Comparison of ENCODE assay signal across 1 cellular context in the genomic region with DNA sequence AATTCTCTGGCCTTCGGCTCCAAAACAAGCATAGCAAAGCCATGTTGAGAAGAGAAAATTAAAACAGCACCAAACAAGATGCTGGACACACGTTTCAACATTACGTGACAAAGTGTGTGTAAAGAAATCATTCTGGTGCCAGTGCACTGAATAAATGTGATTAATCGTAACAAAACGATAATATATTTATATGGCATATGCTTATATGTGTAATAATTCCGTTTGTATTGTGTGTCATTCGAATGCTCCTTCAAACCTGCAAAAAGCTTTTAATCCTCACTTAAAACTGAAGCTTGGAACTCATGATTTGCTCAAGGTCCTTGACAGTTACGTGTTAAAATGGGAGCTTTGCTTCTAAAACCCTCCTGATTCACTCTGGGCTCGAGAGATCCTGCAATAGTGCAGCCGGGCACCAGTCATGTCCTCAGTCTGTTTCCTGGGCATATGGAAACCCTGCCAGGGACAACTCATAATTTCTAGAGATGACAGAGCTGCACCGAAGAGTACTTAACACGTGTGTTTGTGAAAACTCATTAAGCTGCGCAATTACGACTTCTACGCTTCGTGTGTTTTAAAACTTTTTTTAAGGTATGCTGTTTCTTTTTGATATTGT.
TF ChIP-seq lines count a peak whose summit lies in the region.

No MANE protein-coding gene starts in this region.

TF ChIP-seq in IMR-90, 13 proteins besides CTCF, POLR2A, EP300 and RAD21:
- no peak for TF ChIP-seq BHLHE40 (IDR thresholded peaks at IDR 0.05; ENCODE audit: low read depth, low read length)
- no peak for TF ChIP-seq RFX5 (IDR thresholded peaks at IDR 0.05; ENCODE audit: low read depth, low read length)
- TF ChIP-seq CEBPB (IDR thresholded peaks at IDR 0.05; ENCODE audit: low read depth, low read length) = no peak
- TF ChIP-seq, protein P1, sequence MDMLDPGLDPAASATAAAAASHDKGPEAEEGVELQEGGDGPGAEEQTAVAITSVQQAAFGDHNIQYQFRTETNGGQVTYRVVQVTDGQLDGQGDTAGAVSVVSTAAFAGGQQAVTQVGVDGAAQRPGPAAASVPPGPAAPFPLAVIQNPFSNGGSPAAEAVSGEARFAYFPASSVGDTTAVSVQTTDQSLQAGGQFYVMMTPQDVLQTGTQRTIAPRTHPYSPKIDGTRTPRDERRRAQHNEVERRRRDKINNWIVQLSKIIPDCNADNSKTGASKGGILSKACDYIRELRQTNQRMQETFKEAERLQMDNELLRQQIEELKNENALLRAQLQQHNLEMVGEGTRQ (IDR thresholded peaks at IDR 0.05; ENCODE audit: low read depth, low read length) = no peak
- TF ChIP-seq SMC3 (IDR thresholded peaks at IDR 0.05; ENCODE audit: low read depth, low read length) = no peak
- no peak for TF ChIP-seq NFE2L2 (IDR thresholded peaks at IDR 0.05; ENCODE audit: low read depth, low read length)
- no peak for TF ChIP-seq CHD1 (IDR thresholded peaks at IDR 0.05; ENCODE audit: low read depth, low read length)
- TF ChIP-seq RCOR1 (IDR thresholded peaks at IDR 0.05; ENCODE audit: insufficient replicate concordance, low read length) = no peak
- TF ChIP-seq, protein P2, sequence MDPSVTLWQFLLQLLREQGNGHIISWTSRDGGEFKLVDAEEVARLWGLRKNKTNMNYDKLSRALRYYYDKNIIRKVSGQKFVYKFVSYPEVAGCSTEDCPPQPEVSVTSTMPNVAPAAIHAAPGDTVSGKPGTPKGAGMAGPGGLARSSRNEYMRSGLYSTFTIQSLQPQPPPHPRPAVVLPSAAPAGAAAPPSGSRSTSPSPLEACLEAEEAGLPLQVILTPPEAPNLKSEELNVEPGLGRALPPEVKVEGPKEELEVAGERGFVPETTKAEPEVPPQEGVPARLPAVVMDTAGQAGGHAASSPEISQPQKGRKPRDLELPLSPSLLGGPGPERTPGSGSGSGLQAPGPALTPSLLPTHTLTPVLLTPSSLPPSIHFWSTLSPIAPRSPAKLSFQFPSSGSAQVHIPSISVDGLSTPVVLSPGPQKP (IDR thresholded peaks at IDR 0.05; ENCODE audit: borderline replicate concordance, low read depth, low read length) = no peak
- TF ChIP-seq MAFK (IDR thresholded peaks at IDR 0.05; ENCODE audit: low read depth, low read length) = no peak
- TF ChIP-seq MXI1 (IDR thresholded peaks at IDR 0.05; ENCODE audit: borderline replicate concordance, low read depth, low read length) = no peak
- no peak for TF ChIP-seq FOS (IDR thresholded peaks at IDR 0.05; ENCODE audit: low read depth, low read length)
- no peak for TF ChIP-seq MAZ (IDR thresholded peaks at IDR 0.05; ENCODE audit: borderline replicate concordance, low read depth, low read length)
